Comparison of ENCODE assay signal across 13 cellular contexts in the genomic region with DNA sequence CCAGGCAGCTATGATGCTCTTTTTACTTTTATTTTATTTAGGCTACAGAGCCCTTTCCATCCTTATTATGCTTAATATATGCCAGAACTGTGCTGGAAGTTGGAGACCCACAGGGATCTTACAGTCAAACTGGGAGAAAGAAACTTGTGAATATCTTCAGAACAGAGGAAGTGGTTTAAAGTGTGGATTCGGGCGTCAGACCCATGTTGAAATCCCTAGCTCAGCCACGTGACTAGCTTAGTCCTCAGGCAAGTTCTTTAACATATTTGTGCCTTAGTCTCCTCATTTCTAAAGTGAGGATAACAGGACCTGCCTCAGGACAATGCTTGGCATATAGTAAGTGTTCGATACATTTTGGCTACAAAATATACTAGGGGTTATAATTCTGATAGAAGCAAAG. TPM values are rescaled to one million over a fixed set of nuclear protein-coding genes. Genes with fewer than 3 reads are reported as not detected.
DNase-seq lines count a peak whose midpoint lies in the region; ATAC-seq and TF ChIP-seq lines count a peak whose summit lies in the region.
"Had no signal": no experiment of that assay in that cellular context is flagged by ENCODE, and none has a peak within 500 bp of the region (broad histone marks: within the 10 kb centered on the region; RNA-seq: fewer than 3 reads in every experiment).

No MANE protein-coding gene starts in this region.

- intact Hi-C loops in activated naive CD4-positive, alpha-beta T cell treated with anti-CD3 and anti-CD28 coated beads for 36 hours (cut with micrococcal nuclease), result loop anchor here (5.0 kb wide), 1 partner anchor 147 kb away; no protein-coding TSS in a partner anchor

- no peak for ATAC-seq in stimulated activated naive CD8-positive, alpha-beta T cell treated with anti-CD3 and anti-CD28 coated beads, Interleukin-15, amount 100 ng/mL, for 72 hours
- no peak for ATAC-seq in HG03135 (IDR thresholded peaks at IDR 0.05; ENCODE audit: unreplicated experiment)
- no peak for ATAC-seq in HG03521 (IDR thresholded peaks at IDR 0.05; ENCODE audit: unreplicated experiment)
- no peak for ATAC-seq in HG03342 (IDR thresholded peaks at IDR 0.05; ENCODE audit: unreplicated experiment)

- peaks cover 46% of the 10 kb centered on the region for H3K4me1 Mint-ChIP-seq in activated naive CD4-positive, alpha-beta T cell treated with anti-CD3 and anti-CD28 coated beads for 36 hours (ENCODE audit: low read depth)
- peaks cover 73% of the 10 kb centered on the region for H3K4me1 Mint-ChIP-seq in stimulated activated naive CD8-positive, alpha-beta T cell treated with anti-CD3 and anti-CD28 coated beads, Interleukin-15, amount 100 ng/mL, for 72 hours

- CTCF ChIA-PET in activated naive CD4-positive, alpha-beta T cell treated with anti-CD3 and anti-CD28 coated beads for 36 hours (lab: Charles Lee), result interaction anchor here (1.1 kb wide), 1 partner anchor 12 kb away, joined by 3 read pairs; no protein-coding TSS in a partner anchor
- CTCF ChIA-PET in RWPE1 (lab: Yijun Ruan, JAX), result no interaction called here

- no peak overlapping the region for H3K4me3 Mint-ChIP-seq in activated naive CD4-positive, alpha-beta T cell treated with anti-CD3 and anti-CD28 coated beads for 36 hours
- peak overlapping the region; percentile 15 to 33 for H3K4me3 Mint-ChIP-seq in stimulated activated naive CD8-positive, alpha-beta T cell treated with anti-CD3 and anti-CD28 coated beads, Interleukin-15, amount 100 ng/mL, for 72 hours

- TF ChIP-seq CTCF in RWPE1 (conservative IDR thresholded peaks at IDR 0.05; ENCODE audit: low read depth), result no peak
- TF ChIP-seq CTCF in epithelial cell of esophagus (IDR thresholded peaks at IDR 0.05; ENCODE audit: insufficient read depth, low read depth, low read length, missing control alignments), result no peak

- no peaks in the 10 kb centered on the region for H3K9me3 Mint-ChIP-seq in activated naive CD4-positive, alpha-beta T cell treated with anti-CD3 and anti-CD28 coated beads for 36 hours
- H3K9me3 Mint-ChIP-seq in stimulated activated naive CD8-positive, alpha-beta T cell treated with anti-CD3 and anti-CD28 coated beads, Interleukin-15, amount 100 ng/mL, for 72 hours, result peaks cover 0 to 5% of the 10 kb centered on the region in 2 donors

- no peaks in the 10 kb centered on the region for H3K36me3 Mint-ChIP-seq in activated naive CD4-positive, alpha-beta T cell treated with anti-CD3 and anti-CD28 coated beads for 36 hours (ENCODE audit: low read depth)

- peak; percentile 18 for DNase-seq in activated naive CD4-positive, alpha-beta T cell treated with anti-CD3 and anti-CD28 coated beads for 36 hours
- no peak for DNase-seq in activated naive CD4-positive, alpha-beta T cell treated with anti-CD3 and anti-CD28 coated beads, Interleukin-2, amount 50 U/mL, for 16 hours
- DNase-seq in RWPE1 (ENCODE audit: low spot score), result peak; percentile 53
- DNase-seq in epithelial cell of esophagus (ENCODE audit: low read depth), result peak; percentile 70
- DNase-seq in stimulated activated naive CD8-positive, alpha-beta T cell treated with anti-CD3 and anti-CD28 coated beads, Interleukin-15, amount 100 ng/mL, for 72 hours, result no peak
- DNase-seq: GM23248, NCI-H2227 treated with DMSO at 0.1 percent for 48 hours had no signal

- POLR2A ChIA-PET in RWPE1 (lab: Yijun Ruan, JAX; ENCODE audit: low non-redundant PET), result no interaction called here

- H3K27ac ChIP-seq in RWPE1, result no peak overlapping the region
- H3K27ac ChIP-seq: adrenal gland, GM23248, hepatocyte, suprapubic skin had no signal

- H3K27me3 Mint-ChIP-seq in activated naive CD4-positive, alpha-beta T cell treated with anti-CD3 and anti-CD28 coated beads for 36 hours (ENCODE audit: low read depth), result peaks cover 40% of the 10 kb centered on the region
- H3K27me3 Mint-ChIP-seq in stimulated activated naive CD8-positive, alpha-beta T cell treated with anti-CD3 and anti-CD28 coated beads, Interleukin-15, amount 100 ng/mL, for 72 hours, result peaks cover 54% of the 10 kb centered on the region

- no peak overlapping the region for H3K4me3 ChIP-seq in epithelial cell of esophagus (ENCODE audit: low read length)
- H3K4me3 ChIP-seq: adrenal gland, GM23248, hepatocyte, suprapubic skin had no signal

- H3K27ac Mint-ChIP-seq in activated naive CD4-positive, alpha-beta T cell treated with anti-CD3 and anti-CD28 coated beads for 36 hours, result no peak overlapping the region
- peak overlapping the region; percentile 49 to 67 for H3K27ac Mint-ChIP-seq in stimulated activated naive CD8-positive, alpha-beta T cell treated with anti-CD3 and anti-CD28 coated beads, Interleukin-15, amount 100 ng/mL, for 72 hours

RNA-seq across cellular contexts. Expression of a gene that starts 59.1 kb away (rescaled TPM):
- 1 to 10 TPM; 3.0 to 3.7 TPM for total RNA-seq in activated naive CD4-positive, alpha-beta T cell treated with anti-CD3 and anti-CD28 coated beads for 36 hours

Comparison
In these comparisons a context has a peak if more than half of its experiments do, and no peak if none do; other contexts are left out.
1. DNase-seq: peak in activated naive CD4-positive, alpha-beta T cell treated with anti-CD3 and anti-CD28 coated beads for 36 hours (single experiment), RWPE1 (single experiment) and epithelial cell of esophagus (single experiment); none in activated naive CD4-positive, alpha-beta T cell treated with anti-CD3 and anti-CD28 coated beads, Interleukin-2, amount 50 U/mL, for 16 hours (single experiment) and stimulated activated naive CD8-positive, alpha-beta T cell treated with anti-CD3 and anti-CD28 coated beads, Interleukin-15, amount 100 ng/mL, for 72 hours (0 of 2).